ENCODE assay signal across 23 cellular contexts in genomic region chr17:74686761-74687160, GRCh38. TPM values are rescaled to one million over a fixed set of nuclear protein-coding genes. Genes with fewer than 3 reads are reported as not detected.
DNase-seq lines count a peak whose midpoint lies in the region; ATAC-seq and TF ChIP-seq lines count a peak whose summit lies in the region.
"Had no signal": no experiment of that assay in that cellular context is flagged by ENCODE, and none has a peak within 500 bp of the region (broad histone marks: within the 10 kb centered on the region; RNA-seq: fewer than 3 reads in every experiment).

No MANE protein-coding gene starts in this region.

- ATAC-seq in left lobe of liver, result peak; percentile 82

- H2AFZ ChIP-seq in OCI-LY3 (ENCODE audit: low read depth, low read length) (no peak overlapping the region), GM23248 (no peak overlapping the region)

- 45 to 46% methylated on average over 5 of the region's 5 CpGs for WGBS in GM23248 (ENCODE audit: low coverage in 1 of 2, low lambda C conversion rate in 2 of 2, missing lambda C conversion rate in 2 of 2), 2 experiments

- no peak overlapping the region for H3K4me2 ChIP-seq in OCI-LY3 (ENCODE audit: low read length)
- H3K4me2 ChIP-seq in GM23248 (ENCODE audit: unreplicated experiment), result no peak overlapping the region
- H3K4me2 ChIP-seq: BLaER1 had no signal

- no peak overlapping the region for H3K27ac ChIP-seq in OCI-LY3 (ENCODE audit: low read length)
- H3K27ac ChIP-seq in GM23248, result no peak overlapping the region
- H3K27ac ChIP-seq: BLaER1, dorsolateral prefrontal cortex, esophagus muscularis mucosa, right atrium auricular region had no signal

- no peak overlapping the region for H3K9ac ChIP-seq in OCI-LY3 (ENCODE audit: low read length)
- no peak overlapping the region for H3K9ac ChIP-seq in GM23248
- H3K9ac ChIP-seq: BLaER1 had no signal

- peak; percentile 80 for DNase-seq in CD1c-positive myeloid dendritic cell (ENCODE audit: extremely low spot score)
- DNase-seq in HT-29 (ENCODE audit: low spot score), result peak; percentile 14
- DNase-seq in left lobe of liver (ENCODE audit: low spot score), result no peak
- DNase-seq in NCI-H187 treated with DMSO at 0.1 percent for 48 hours (lab: John Stamatoyannopoulos, UW), result no peak
- DNase-seq in GM23248, result no peak
- DNase-seq in activated CD4-positive, alpha-beta T cell treated with anti-CD3 and anti-CD28 coated beads, Interleukin-2, amount 50 U/mL, for 4 hours, result no peak
- DNase-seq in foreskin fibroblast, result no peak
- DNase-seq: activated CD4-positive, alpha-beta T cell treated with anti-CD3 and anti-CD28 coated beads, Interleukin-2, amount 10 ng/mL, durations not matched to agents 7 days and 5 days; activated naive CD8-positive, alpha-beta T cell treated with anti-CD3 and anti-CD28 coated beads, Interleukin-2, amount 10 ng/mL, durations not matched to agents 7 days and 5 days; activated T-cell treated with anti-CD3 and anti-CD28 coated beads, Interleukin-2, amount 50 U/mL, for 1 hour; DMS79; dorsolateral prefrontal cortex; glutamatergic neuron; NCI-H1105 treated with DMSO at 0.1 percent for 48 hours; NCI-H345; stimulated activated CD4-positive, alpha-beta T cell treated with anti-CD3 and anti-CD28 coated beads, Interleukin-1b, Interleukin-23, amount 100 ng/mL, for 48 hours had no signal

- TF ChIP-seq CTCF in OCI-LY3 (IDR thresholded peaks at IDR 0.05; ENCODE audit: low read depth, low read length) (peak; percentile 13; the same call in 1 of the 2 replicates), foreskin fibroblast (IDR thresholded peaks at IDR 0.05; ENCODE audit: low read depth, low read length) (no peak)

- no peaks in the 10 kb centered on the region for H3K9me2 ChIP-seq in GM23248 (ENCODE audit: insufficient read depth)

- in situ Hi-C loops in GM23248 (cut with MboI), result no loop called here

- H3K9me3 ChIP-seq in OCI-LY3 (ENCODE audit: insufficient read depth, low read length), result no peaks in the 10 kb centered on the region
- H3K9me3 ChIP-seq in GM23248 (ENCODE audit: low read depth), result no peaks in the 10 kb centered on the region
- H3K9me3 ChIP-seq: BLaER1, esophagus muscularis mucosa, right atrium auricular region had no signal

- peaks cover 39% of the 10 kb centered on the region for H3K27me3 ChIP-seq in OCI-LY3 (ENCODE audit: low read depth, low read length)
- peaks cover 8% of the 10 kb centered on the region; the same call in 1 of the 2 replicates for H3K27me3 ChIP-seq in GM23248 (replicated peaks; ENCODE audit: insufficient read depth)
- H3K27me3 ChIP-seq: BLaER1, dorsolateral prefrontal cortex, right atrium auricular region had no signal

- H3K79me2 ChIP-seq in OCI-LY3 (ENCODE audit: low read length) (no peaks in the 10 kb centered on the region), GM23248 (ENCODE audit: insufficient read depth) (no peaks in the 10 kb centered on the region)

- no peaks in the 10 kb centered on the region for H3K36me3 ChIP-seq in OCI-LY3 (replicated peaks; ENCODE audit: low read depth, low read length)
- no peaks in the 10 kb centered on the region for H3K36me3 ChIP-seq in GM23248 (ENCODE audit: low read depth)
- H3K36me3 ChIP-seq: BLaER1, esophagus muscularis mucosa, right atrium auricular region had no signal

- no peak overlapping the region for H3K4me3 ChIP-seq in OCI-LY3 (ENCODE audit: low read length)
- H3K4me3 ChIP-seq in GM23248, result no peak overlapping the region
- no peak overlapping the region for H3K4me3 ChIP-seq in foreskin fibroblast (ENCODE audit: low read depth in 1 of 2, low read length in 2 of 2)
- H3K4me3 ChIP-seq: BLaER1, dorsolateral prefrontal cortex, esophagus muscularis mucosa, right atrium auricular region had no signal

- H4K20me1 ChIP-seq in OCI-LY3 (ENCODE audit: insufficient read depth, low read length) (no peaks in the 10 kb centered on the region), GM23248 (ENCODE audit: insufficient read depth) (no peaks in the 10 kb centered on the region)
- H4K20me1 ChIP-seq: BLaER1 had no signal

- H3F3A ChIP-seq in GM23248 (ENCODE audit: insufficient read depth), result no peaks in the 10 kb centered on the region

- H3K4me1 ChIP-seq in OCI-LY3 (ENCODE audit: low read length) (peaks cover 23% of the 10 kb centered on the region), GM23248 (ENCODE audit: insufficient read depth) (no peaks in the 10 kb centered on the region)
- H3K4me1 ChIP-seq: esophagus muscularis mucosa, right atrium auricular region had no signal

RNA-seq across cellular contexts. Expression of gene CD300LF, which starts 26.0 kb away (rescaled TPM):
- total RNA-seq in HT-29 (2014; rRNA removed; shearing (Covaris generic)), result not detected in 2 replicates
- not detected for total RNA-seq in left lobe of liver
- not detected in 2 replicates for total RNA-seq in GM23248 (2014; rRNA removed; shearing (Covaris generic))
- polyA plus RNA-seq in GM23248 (2016; fragmentation: Nextera tagmentation; extraction: Ambion mirVana), result not detected in 2 replicates
- total RNA-seq: activated CD4-positive, alpha-beta T cell treated with anti-CD3 and anti-CD28 coated beads, Interleukin-2, amount 10 ng/mL, durations not matched to agents 7 days and 5 days; RPMI7951; T-helper 2 cell treated with Interferon-gamma antibody and Interleukin-4, amounts not matched to agents 100 ng/mL and 5 ng/mL, for 36 hours had no signal
- polyA plus RNA-seq: IgD-negative memory B cell had no signal

RNA-seq across cellular contexts. Expression of gene RAB37, which starts 50.3 kb away (rescaled TPM):
- 0.55 and 1.0 TPM in 2 replicates for total RNA-seq in HT-29 (2014; rRNA removed; shearing (Covaris generic))
- total RNA-seq in left lobe of liver, result 14.0 TPM
- 0.11 TPM in 1 of 2 replicates, not detected in the other for total RNA-seq in GM23248 (2014; rRNA removed; shearing (Covaris generic))
- not detected in 2 replicates for polyA plus RNA-seq in GM23248 (2016; fragmentation: Nextera tagmentation; extraction: Ambion mirVana)
- total RNA-seq: RPMI7951 had no signal

Comparison
In these comparisons a context has a peak if more than half of its experiments do, and no peak if none do; other contexts are left out.
1. DNase-seq: peak in CD1c-positive myeloid dendritic cell (single experiment) and HT-29 (single experiment); none in left lobe of liver (single experiment), NCI-H187 treated with DMSO at 0.1 percent for 48 hours (single experiment), GM23248 (single experiment), activated CD4-positive, alpha-beta T cell treated with anti-CD3 and anti-CD28 coated beads, Interleukin-2, amount 50 U/mL, for 4 hours (0 of 2) and foreskin fibroblast (0 of 2).